Comparison of ENCODE assay signal across 8 cellular contexts in genomic region chr11:30852645-30853044, GRCh38.
"Had no signal": no experiment of that assay in that cellular context is flagged by ENCODE, and none has a peak within 500 bp of the region (broad histone marks: within the 10 kb centered on the region; RNA-seq: fewer than 3 reads in every experiment).

No MANE protein-coding gene starts in this region.

- H2AFZ ChIP-seq: GM23338 had no signal

- ATAC-seq: HCT116 had no signal

- H3K9me3 ChIP-seq: HAP-1 had no signal

- DNase-seq: H7, HFFc6, KG1 had no signal

- H3K27me3 Mint-ChIP-seq: IgD-negative memory B cell had no signal

- H3K27ac Mint-ChIP-seq: GM23338, HFFc6, IgD-negative memory B cell had no signal

- H3K4me3 ChIP-seq: HAP-1 had no signal

- H3K27ac ChIP-seq: HL-60 had no signal

- H3K4me3 Mint-ChIP-seq: GM23338, HFFc6, IgD-negative memory B cell had no signal

- H3K4me1 Mint-ChIP-seq: IgD-negative memory B cell had no signal

- H3K36me3 Mint-ChIP-seq: IgD-negative memory B cell had no signal

- H3K36me3 ChIP-seq: HAP-1 had no signal

- H3K4me1 ChIP-seq: HAP-1 had no signal
